Comparison of ENCODE assay signal across 22 cellular contexts in the genomic region with DNA sequence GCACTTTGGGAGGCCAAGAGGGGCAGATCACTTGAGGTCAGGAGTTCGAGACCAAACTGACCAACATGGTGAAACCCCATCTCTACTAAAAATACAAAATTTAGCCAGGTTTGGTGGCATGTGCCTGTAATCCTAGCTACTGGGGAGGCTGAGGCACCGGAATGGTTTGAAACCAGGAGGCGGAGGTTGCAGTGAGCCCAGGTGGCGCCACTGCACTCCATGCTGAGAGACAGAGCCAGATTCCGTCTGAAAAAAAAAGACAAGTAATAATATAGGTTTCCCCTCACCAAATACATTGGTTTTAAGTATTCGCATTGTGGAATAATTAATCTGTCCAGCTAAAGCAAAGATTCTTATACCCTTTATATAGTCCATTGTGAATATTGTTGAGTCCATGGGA.
"Had no signal": no experiment of that assay in that cellular context is flagged by ENCODE, and none has a peak within 500 bp of the region (broad histone marks: within the 10 kb centered on the region; RNA-seq: fewer than 3 reads in every experiment).

No MANE protein-coding gene starts in this region.

- H3K4me1 Mint-ChIP-seq: activated CD4-positive, alpha-beta T cell treated with anti-CD3 and anti-CD28 coated beads for 36 hours; activated T-helper 17 cell treated with anti-CD3 and anti-CD28 coated beads, Interleukin-2, amount 50 U/mL, for 72 hours; nephron progenitor cell had no signal

- H3K27me3 Mint-ChIP-seq: activated CD4-positive, alpha-beta T cell treated with anti-CD3 and anti-CD28 coated beads for 36 hours; activated CD8-positive, alpha-beta T cell treated with anti-CD3 and anti-CD28 coated beads for 36 hours; activated T-helper 17 cell treated with anti-CD3 and anti-CD28 coated beads, Interleukin-2, amount 50 U/mL, for 72 hours had no signal

- H3K27ac Mint-ChIP-seq: activated CD4-positive, alpha-beta T cell treated with anti-CD3 and anti-CD28 coated beads for 36 hours; activated CD8-positive, alpha-beta T cell treated with anti-CD3 and anti-CD28 coated beads for 36 hours; activated T-helper 17 cell treated with anti-CD3 and anti-CD28 coated beads, Interleukin-2, amount 50 U/mL, for 72 hours; nephron progenitor cell; T-helper 2 cell treated with Interferon-gamma antibody and Interleukin-4, amounts not matched to agents 5 μg/mL and 100 μg/mL, for 36 hours had no signal

- ATAC-seq: activated CD4-positive, alpha-beta T cell treated with anti-CD3 and anti-CD28 coated beads for 36 hours; activated CD8-positive, alpha-beta T cell treated with anti-CD3 and anti-CD28 coated beads for 36 hours; activated T-helper 17 cell treated with anti-CD3 and anti-CD28 coated beads, Interleukin-2, amount 50 U/mL, for 72 hours; left lung had no signal

- H3K27ac ChIP-seq: brain microvascular endothelial cell, dorsolateral prefrontal cortex, epithelial cell of prostate, left lung, prostate gland, right atrium auricular region had no signal

- H3K9me3 ChIP-seq: left lung, prostate gland, right atrium auricular region had no signal

- H3K4me3 Mint-ChIP-seq: activated CD4-positive, alpha-beta T cell treated with anti-CD3 and anti-CD28 coated beads for 36 hours; activated CD8-positive, alpha-beta T cell treated with anti-CD3 and anti-CD28 coated beads for 36 hours; activated T-helper 17 cell treated with anti-CD3 and anti-CD28 coated beads, Interleukin-2, amount 50 U/mL, for 72 hours; nephron progenitor cell; T-helper 2 cell treated with Interferon-gamma antibody and Interleukin-4, amounts not matched to agents 5 μg/mL and 100 μg/mL, for 36 hours had no signal

- DNase-seq: activated CD4-positive, alpha-beta T cell treated with anti-CD3 and anti-CD28 coated beads for 36 hours; activated CD8-positive, alpha-beta T cell treated with anti-CD3 and anti-CD28 coated beads for 36 hours; activated naive CD4-positive, alpha-beta T cell treated with Interleukin-2 at 50 U/mL for 16 hours; activated T-cell treated with anti-CD3 and anti-CD28 coated beads, Interleukin-2, amount 50 U/mL, for 1 hour; anterior cingulate cortex; brain microvascular endothelial cell; central memory CD4-positive, alpha-beta T cell; dorsolateral prefrontal cortex; foreskin fibroblast; hypothalamus; left lung; midbrain; nephron progenitor cell; stimulated activated CD4-positive, alpha-beta T cell treated with anti-CD3 and anti-CD28 coated beads, Interleukin-12 subunit alpha, Interleukin-12 subunit beta, amount 100 ng/mL, for 4 hours; stimulated activated CD4-positive, alpha-beta T cell treated with anti-CD3 and anti-CD28 coated beads, Interleukin-1b, Interleukin-23, amount 100 ng/mL, for 48 hours; stimulated activated CD8-positive, alpha-beta memory T cell treated with anti-CD3 and anti-CD28 coated beads, Interleukin-4, amount 100 ng/mL, for 48 hours; stimulated activated naive CD4-positive, alpha-beta T cell had no signal
